ENCODE assay signal across 1 cellular context in the genomic region with DNA sequence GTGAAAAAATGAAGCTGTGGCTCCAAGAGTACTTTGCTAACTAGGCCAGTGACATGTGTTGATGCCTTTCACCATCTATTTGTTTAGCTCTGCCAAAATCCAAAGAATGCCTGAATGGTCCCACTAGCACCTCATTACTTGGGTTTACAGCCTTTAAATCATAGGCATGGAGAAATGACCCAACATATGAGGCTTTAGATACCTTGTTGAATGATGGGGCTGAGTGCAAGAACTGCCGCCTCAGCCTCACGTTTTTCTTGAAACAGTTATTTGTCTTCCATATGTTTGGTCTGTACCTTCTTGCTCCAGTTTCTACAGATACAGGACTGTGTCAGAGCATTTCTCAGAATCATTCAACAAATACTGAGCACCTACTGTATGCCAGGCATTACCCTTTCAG.
TF ChIP-seq lines count a peak whose summit lies in the region.

No MANE protein-coding gene starts in this region.

TF ChIP-seq in H1, 55 proteins besides CTCF, POLR2A, EP300 and RAD21:
- TF ChIP-seq CBX8 (IDR thresholded peaks at IDR 0.05; ENCODE audit: borderline replicate concordance, low read depth, low read length), result no peak
- peak; percentile 45; the same call in 1 of the 2 replicates for TF ChIP-seq POLR2AphosphoS5 (IDR thresholded peaks at IDR 0.05; ENCODE audit: low read depth, low read length)
